Comparison of ENCODE assay signal across 1 cellular context in the genomic region with DNA sequence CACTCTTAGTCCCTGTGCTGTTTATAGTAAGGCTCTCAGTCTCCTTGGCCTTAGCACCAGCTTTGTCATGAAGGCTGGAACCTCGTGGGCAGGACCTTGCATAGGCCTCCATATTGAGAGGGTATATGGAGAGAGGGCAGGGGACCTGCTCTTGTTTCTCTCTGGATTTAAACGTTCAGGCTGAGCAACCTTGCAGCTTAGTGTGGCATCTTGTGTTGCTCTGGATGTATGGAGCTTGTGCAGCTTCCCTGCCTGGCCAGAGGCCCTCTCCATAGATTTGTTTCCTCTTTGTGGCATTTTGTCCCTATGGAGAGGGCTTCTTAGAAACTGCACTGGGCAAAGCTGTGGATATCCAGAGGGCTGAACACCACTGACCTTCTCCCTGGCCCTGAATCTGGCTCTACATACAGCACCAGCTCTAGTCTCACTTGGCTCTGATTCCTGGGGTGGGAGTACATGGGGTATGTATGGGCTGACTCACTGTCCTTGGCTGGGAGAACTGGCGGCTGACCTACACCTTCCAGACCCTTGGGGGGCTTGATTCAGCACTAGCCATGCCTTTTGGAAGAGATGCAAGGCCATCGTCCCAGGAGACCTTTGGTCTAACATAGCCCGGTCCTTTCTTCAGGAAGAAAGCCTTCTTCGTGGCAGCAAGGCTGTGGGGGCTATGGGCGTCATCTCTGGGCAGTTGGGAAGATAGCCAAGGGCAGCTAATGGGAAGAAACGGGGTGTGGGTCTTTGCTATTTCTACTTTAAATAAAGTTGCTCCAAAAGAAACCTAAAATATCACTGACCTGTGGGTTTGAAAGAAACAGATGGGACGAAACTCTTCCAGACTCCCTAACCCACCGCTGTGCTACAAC.
TF ChIP-seq lines count a peak whose summit lies in the region.

No MANE protein-coding gene starts in this region.

TF ChIP-seq in SK-N-SH, 30 proteins besides CTCF, POLR2A, EP300 and RAD21:
- TF ChIP-seq YY1 (IDR thresholded peaks at IDR 0.05; ENCODE audit: low read depth) (no peak), POLR2AphosphoS5 (IDR thresholded peaks at IDR 0.05; ENCODE audit: low read depth, low read length) (no peak), SIN3A (IDR thresholded peaks at IDR 0.05; ENCODE audit: borderline replicate concordance, low read depth, low read length) (no peak), TAF1 (IDR thresholded peaks at IDR 0.05; ENCODE audit: borderline replicate concordance, low read depth, low read length) (no peak), USF1 (IDR thresholded peaks at IDR 0.05; ENCODE audit: borderline replicate concordance, low read depth) (no peak), MEF2A (IDR thresholded peaks at IDR 0.05; ENCODE audit: borderline replicate concordance, low read depth) (no peak), GATA2 (CRISPR knock-in tag; IDR thresholded peaks at IDR 0.05) (no peak), FOXM1 (IDR thresholded peaks at IDR 0.05; ENCODE audit: low read depth) (no peak), GABPA (IDR thresholded peaks at IDR 0.05; ENCODE audit: low read depth) (no peak), IRF3 (IDR thresholded peaks at IDR 0.05; ENCODE audit: low read depth, low read length) (no peak), PBX3 (IDR thresholded peaks at IDR 0.05) (no peak), FOSL2 (IDR thresholded peaks at IDR 0.05; ENCODE audit: borderline replicate concordance, low read depth) (no peak), CHD2 (IDR thresholded peaks at IDR 0.05; ENCODE audit: low read length, partially characterized antibody) (no peak), MXI1 (IDR thresholded peaks at IDR 0.05; ENCODE audit: low read depth, low read length) (no peak), RFX5 (IDR thresholded peaks at IDR 0.05; ENCODE audit: low read length) (no peak), TEAD4 (IDR thresholded peaks at IDR 0.05; ENCODE audit: borderline replicate concordance, insufficient read depth) (no peak)
- TF ChIP-seq, protein P1, sequence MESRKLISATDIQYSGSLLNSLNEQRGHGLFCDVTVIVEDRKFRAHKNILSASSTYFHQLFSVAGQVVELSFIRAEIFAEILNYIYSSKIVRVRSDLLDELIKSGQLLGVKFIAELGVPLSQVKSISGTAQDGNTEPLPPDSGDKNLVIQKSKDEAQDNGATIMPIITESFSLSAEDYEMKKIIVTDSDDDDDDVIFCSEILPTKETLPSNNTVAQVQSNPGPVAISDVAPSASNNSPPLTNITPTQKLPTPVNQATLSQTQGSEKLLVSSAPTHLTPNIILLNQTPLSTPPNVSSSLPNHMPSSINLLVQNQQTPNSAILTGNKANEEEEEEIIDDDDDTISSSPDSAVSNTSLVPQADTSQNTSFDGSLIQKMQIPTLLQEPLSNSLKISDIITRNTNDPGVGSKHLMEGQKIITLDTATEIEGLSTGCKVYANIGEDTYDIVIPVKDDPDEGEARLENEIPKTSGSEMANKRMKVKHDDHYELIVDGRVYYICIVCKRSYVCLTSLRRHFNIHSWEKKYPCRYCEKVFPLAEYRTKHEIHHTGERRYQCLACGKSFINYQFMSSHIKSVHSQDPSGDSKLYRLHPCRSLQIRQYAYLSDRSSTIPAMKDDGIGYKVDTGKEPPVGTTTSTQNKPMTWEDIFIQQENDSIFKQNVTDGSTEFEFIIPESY (IDR thresholded peaks at IDR 0.05; ENCODE audit: borderline replicate concordance, low read depth): no peak
- TF ChIP-seq, protein P2, sequence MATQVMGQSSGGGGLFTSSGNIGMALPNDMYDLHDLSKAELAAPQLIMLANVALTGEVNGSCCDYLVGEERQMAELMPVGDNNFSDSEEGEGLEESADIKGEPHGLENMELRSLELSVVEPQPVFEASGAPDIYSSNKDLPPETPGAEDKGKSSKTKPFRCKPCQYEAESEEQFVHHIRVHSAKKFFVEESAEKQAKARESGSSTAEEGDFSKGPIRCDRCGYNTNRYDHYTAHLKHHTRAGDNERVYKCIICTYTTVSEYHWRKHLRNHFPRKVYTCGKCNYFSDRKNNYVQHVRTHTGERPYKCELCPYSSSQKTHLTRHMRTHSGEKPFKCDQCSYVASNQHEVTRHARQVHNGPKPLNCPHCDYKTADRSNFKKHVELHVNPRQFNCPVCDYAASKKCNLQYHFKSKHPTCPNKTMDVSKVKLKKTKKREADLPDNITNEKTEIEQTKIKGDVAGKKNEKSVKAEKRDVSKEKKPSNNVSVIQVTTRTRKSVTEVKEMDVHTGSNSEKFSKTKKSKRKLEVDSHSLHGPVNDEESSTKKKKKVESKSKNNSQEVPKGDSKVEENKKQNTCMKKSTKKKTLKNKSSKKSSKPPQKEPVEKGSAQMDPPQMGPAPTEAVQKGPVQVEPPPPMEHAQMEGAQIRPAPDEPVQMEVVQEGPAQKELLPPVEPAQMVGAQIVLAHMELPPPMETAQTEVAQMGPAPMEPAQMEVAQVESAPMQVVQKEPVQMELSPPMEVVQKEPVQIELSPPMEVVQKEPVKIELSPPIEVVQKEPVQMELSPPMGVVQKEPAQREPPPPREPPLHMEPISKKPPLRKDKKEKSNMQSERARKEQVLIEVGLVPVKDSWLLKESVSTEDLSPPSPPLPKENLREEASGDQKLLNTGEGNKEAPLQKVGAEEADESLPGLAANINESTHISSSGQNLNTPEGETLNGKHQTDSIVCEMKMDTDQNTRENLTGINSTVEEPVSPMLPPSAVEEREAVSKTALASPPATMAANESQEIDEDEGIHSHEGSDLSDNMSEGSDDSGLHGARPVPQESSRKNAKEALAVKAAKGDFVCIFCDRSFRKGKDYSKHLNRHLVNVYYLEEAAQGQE (IDR thresholded peaks at IDR 0.05; ENCODE audit: low read depth, low read length): no peak
TF ChIP-seq in SK-N-SH: peak in this region for 0.
